ENCODE assay signal across 13 cellular contexts in the genomic region with DNA sequence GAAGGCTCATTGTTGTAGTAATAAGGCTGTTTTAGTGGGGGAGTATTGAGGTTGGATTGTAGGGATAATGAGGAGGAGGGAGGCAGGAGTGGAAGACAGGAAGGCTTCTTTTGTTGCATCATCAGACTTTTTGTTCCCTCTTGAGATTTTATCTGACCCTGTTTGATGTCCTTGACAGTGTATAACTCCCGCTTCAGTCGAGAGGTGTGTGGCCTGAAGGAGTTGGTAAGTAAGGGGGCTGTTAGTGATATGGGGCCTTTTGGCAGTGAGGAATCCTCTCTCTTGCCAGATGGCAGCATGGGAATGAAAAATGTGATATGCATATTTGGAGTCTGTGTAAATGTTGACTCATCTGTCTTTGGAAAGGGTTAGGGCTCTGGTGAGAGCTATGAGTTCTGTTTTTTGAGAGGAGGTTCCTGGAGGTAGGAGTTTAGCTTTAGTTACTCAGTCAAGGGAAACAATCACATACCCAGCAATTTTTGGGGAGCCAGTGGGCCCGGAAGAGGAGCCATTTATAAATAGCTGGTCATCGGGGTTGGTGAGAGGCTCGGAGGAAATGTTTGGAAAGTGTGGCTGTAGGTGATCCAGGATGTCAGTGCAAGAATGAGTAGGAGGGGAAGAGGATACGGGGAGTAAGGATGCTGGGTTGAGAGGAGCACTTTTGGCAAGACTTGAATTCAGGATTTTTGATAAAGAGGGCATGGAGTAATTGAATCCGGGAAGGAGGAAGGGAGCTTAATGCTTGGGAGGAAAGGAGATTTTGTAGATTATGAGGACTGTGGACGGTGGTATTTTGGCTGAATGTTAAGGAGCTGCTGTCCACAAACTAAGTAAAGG.
A peak's percentile ranks its signal among the peaks of the same experiment; 100 is the strongest.
DNase-seq lines count a peak whose midpoint lies in the region; ATAC-seq, FAIRE-seq and TF ChIP-seq lines count a peak whose summit lies in the region.
"Had no signal": no experiment of that assay in that cellular context is flagged by ENCODE, and none has a peak within 500 bp of the region (broad histone marks: within the 10 kb centered on the region; RNA-seq: fewer than 3 reads in every experiment).

No MANE protein-coding gene starts in this region.

- peak; percentile 85 for FAIRE-seq in K562 (lab: Jason Lieb, UNC)

- intact Hi-C loops in K562 (cut with micrococcal nuclease), result no loop called here

- DNase-seq in Ammon's horn (ENCODE audit: low spot score), result peak; percentile 43
- peak; percentile 43 for DNase-seq in HS-5 (ENCODE audit: low read depth)
- peak; percentile 27 to 78 (median 50) for DNase-seq in K562 (ENCODE audit: extremely low read depth in 1 of 4, low spot score in 3 of 4)
- peak; percentile 69 for DNase-seq in islet precursor cell
- no peak for DNase-seq in HT-29 (ENCODE audit: low spot score)
- DNase-seq in mesenteric fat pad (ENCODE audit: low spot score), result no peak
- DNase-seq: activated CD4-positive, alpha-beta T cell treated with anti-CD3 and anti-CD28 coated beads for 4 hours; central memory CD4-positive, alpha-beta T cell; NCI-H748 treated with DMSO at 0.1 percent for 48 hours; stimulated activated CD4-positive, alpha-beta T cell treated with anti-CD3 and anti-CD28 coated beads, Interleukin-12 subunit alpha, Interleukin-12 subunit beta, amount 100 ng/mL, for 4 hours had no signal

- CTCF ChIA-PET in K562 (lab: Yijun Ruan, JAX; ENCODE audit: low intra/inter-chr PET ratio), result no interaction called here

- H3K4me1 ChIP-seq in K562 (replicated peaks in 1 of 2; ENCODE audit: control insufficient read depth in 2 of 2, insufficient read depth in 2 of 2, low read length in 2 of 2), result peaks cover 27 to 66% of the 10 kb centered on the region in 2 experiments

- 12% methylated on average over 8 of the region's 8 CpGs for WGBS in K562 (ENCODE audit: insufficient coverage, low coverage, missing lambda C conversion rate)

- H3K27ac ChIP-seq in K562 (ENCODE audit: extremely low read depth, low read depth, low read length), result peak overlapping the region; percentile 58
- H3K27ac ChIP-seq: C4-2B had no signal

- peak overlapping the region; percentile 87 for H3K4me2 ChIP-seq in K562 (ENCODE audit: insufficient read depth, low read length)

- H3K9ac ChIP-seq in K562 (ENCODE audit: insufficient read depth in 1 of 2, low read depth in 2 of 2, low read length in 2 of 2), result peak overlapping the region in 1 of 2 experiments; percentile 55; a peak in 3 of 4 replicates

- no peaks in the 10 kb centered on the region for H3K9me3 ChIP-seq in K562 (replicated peaks; ENCODE audit: control insufficient read depth, insufficient read depth, low read depth, low read length)

- H4K20me1 ChIP-seq in K562 (replicated peaks; ENCODE audit: control insufficient read depth, insufficient read depth, low read length), result no peaks in the 10 kb centered on the region

- ATAC-seq in K562, result peak; percentile 40
- ATAC-seq in GM21381 (IDR thresholded peaks at IDR 0.05; ENCODE audit: unreplicated experiment), result no peak
- no peak for ATAC-seq in HG03342 (IDR thresholded peaks at IDR 0.05; ENCODE audit: unreplicated experiment)

- TF ChIP-seq POLR2A in K562 (conservative IDR thresholded peaks at IDR 0.05), result no peak

- POLR2A ChIA-PET in K562 (lab: Yijun Ruan, JAX), result interaction anchor here (0.6 to 1.1 kb wide), 7 partner anchors 12 to 179 kb away, joined by 3 read pairs; no protein-coding TSS in a partner anchor

- H3K27me3 ChIP-seq in K562 (ENCODE audit: control insufficient read depth in 2 of 2, insufficient read depth in 2 of 2, low read length in 2 of 2), result no peaks in the 10 kb centered on the region

- TSS peak; percentile 70 for BruUV-seq in K562 (replicated peaks; lab: Mats Ljungman, UMichigan)

- TF ChIP-seq CTCF in K562 (IDR thresholded peaks at IDR 0.05 in 2 of 3, conservative IDR thresholded peaks at IDR 0.05 in 1 of 3; ENCODE audit: insufficient read depth in 2 of 3, low read depth in 1 of 3, low read length in 3 of 3), result no peak

- peak overlapping the region; percentile 69 for H2AFZ ChIP-seq in K562 (ENCODE audit: low read depth, low read length)

- TF ChIP-seq EP300 in K562 (IDR thresholded peaks at IDR 0.05; ENCODE audit: low read length), result peak; percentile 61

- H3K4me3 ChIP-seq in K562, result no peak overlapping the region

- TF ChIP-seq RAD21 in K562 (CRISPR knock-in tag; conservative IDR thresholded peaks at IDR 0.05 in 1 of 2, IDR thresholded peaks at IDR 0.05 in 1 of 2), result peak; percentile 14 to 31; a peak in 2 of 4 replicates

- H3K9me1 ChIP-seq in K562 (ENCODE audit: control insufficient read depth, insufficient read depth, low read length), result no peaks in the 10 kb centered on the region

- in situ Hi-C loops in K562 (cut with MboI), result no loop called here

- H3K36me3 ChIP-seq in K562 (ENCODE audit: control insufficient read depth, insufficient read depth, low read length), result no peaks in the 10 kb centered on the region

- H3K79me2 ChIP-seq in K562 (ENCODE audit: control insufficient read depth, insufficient read depth, low read length), result 0 out of 3 replicates have a peak, but pooled peaks cover 4% of the 10 kb centered on the region

TF ChIP-seq in K562, 482 proteins besides CTCF, POLR2A, EP300 and RAD21 (continues in another document):
- no peak for TF ChIP-seq SMAD2 (IDR thresholded peaks at IDR 0.05; ENCODE audit: low read depth, low read length)
- no peak for TF ChIP-seq PURB (CRISPR knock-in tag; IDR thresholded peaks at IDR 0.05; ENCODE audit: low read depth)
- TF ChIP-seq ZNF780A (CRISPR knock-in tag; IDR thresholded peaks at IDR 0.05), result no peak
- no peak for TF ChIP-seq CBX2 (IDR thresholded peaks at IDR 0.05; ENCODE audit: insufficient read depth, low read length, poor library complexity, severe bottlenecking)
- TF ChIP-seq ZNF124 (CRISPR knock-in tag; IDR thresholded peaks at IDR 0.05), result no peak
- TF ChIP-seq, protein P1, sequence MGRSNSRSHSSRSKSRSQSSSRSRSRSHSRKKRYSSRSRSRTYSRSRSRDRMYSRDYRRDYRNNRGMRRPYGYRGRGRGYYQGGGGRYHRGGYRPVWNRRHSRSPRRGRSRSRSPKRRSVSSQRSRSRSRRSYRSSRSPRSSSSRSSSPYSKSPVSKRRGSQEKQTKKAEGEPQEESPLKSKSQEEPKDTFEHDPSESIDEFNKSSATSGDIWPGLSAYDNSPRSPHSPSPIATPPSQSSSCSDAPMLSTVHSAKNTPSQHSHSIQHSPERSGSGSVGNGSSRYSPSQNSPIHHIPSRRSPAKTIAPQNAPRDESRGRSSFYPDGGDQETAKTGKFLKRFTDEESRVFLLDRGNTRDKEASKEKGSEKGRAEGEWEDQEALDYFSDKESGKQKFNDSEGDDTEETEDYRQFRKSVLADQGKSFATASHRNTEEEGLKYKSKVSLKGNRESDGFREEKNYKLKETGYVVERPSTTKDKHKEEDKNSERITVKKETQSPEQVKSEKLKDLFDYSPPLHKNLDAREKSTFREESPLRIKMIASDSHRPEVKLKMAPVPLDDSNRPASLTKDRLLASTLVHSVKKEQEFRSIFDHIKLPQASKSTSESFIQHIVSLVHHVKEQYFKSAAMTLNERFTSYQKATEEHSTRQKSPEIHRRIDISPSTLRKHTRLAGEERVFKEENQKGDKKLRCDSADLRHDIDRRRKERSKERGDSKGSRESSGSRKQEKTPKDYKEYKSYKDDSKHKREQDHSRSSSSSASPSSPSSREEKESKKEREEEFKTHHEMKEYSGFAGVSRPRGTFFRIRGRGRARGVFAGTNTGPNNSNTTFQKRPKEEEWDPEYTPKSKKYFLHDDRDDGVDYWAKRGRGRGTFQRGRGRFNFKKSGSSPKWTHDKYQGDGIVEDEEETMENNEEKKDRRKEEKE (IDR thresholded peaks at IDR 0.05; ENCODE audit: borderline replicate concordance in 1 of 2, control insufficient read depth in 1 of 2, low read depth in 2 of 2, low read length in 1 of 2), result no peak
- TF ChIP-seq RBFOX2 (IDR thresholded peaks at IDR 0.05; ENCODE audit: low read depth, low read length), result no peak
- TF ChIP-seq, protein P2, sequence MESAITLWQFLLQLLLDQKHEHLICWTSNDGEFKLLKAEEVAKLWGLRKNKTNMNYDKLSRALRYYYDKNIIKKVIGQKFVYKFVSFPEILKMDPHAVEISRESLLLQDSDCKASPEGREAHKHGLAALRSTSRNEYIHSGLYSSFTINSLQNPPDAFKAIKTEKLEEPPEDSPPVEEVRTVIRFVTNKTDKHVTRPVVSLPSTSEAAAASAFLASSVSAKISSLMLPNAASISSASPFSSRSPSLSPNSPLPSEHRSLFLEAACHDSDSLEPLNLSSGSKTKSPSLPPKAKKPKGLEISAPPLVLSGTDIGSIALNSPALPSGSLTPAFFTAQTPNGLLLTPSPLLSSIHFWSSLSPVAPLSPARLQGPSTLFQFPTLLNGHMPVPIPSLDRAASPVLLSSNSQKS (CRISPR knock-in tag; IDR thresholded peaks at IDR 0.05), result no peak
- TF ChIP-seq ZNF217 (CRISPR knock-in tag; IDR thresholded peaks at IDR 0.05), result no peak
- TF ChIP-seq MXI1 (IDR thresholded peaks at IDR 0.05; ENCODE audit: low read depth, low read length), result no peak
- no peak for TF ChIP-seq ZFP1 (CRISPR knock-in tag; IDR thresholded peaks at IDR 0.05)
- TF ChIP-seq DPF2 (IDR thresholded peaks at IDR 0.05), result peak; percentile 82
- TF ChIP-seq, protein P3, sequence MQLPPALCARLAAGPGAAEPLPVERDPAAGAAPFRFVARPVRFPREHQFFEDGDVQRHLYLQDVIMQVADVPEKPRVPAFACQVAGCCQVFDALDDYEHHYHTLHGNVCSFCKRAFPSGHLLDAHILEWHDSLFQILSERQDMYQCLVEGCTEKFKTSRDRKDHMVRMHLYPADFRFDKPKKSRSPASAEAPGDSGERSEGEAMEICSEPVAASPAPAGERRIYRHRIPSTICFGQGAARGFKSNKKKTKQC (CRISPR knock-in tag; IDR thresholded peaks at IDR 0.05), result no peak
- TF ChIP-seq YBX1 (IDR thresholded peaks at IDR 0.05), result no peak
- TF ChIP-seq WHSC1 (IDR thresholded peaks at IDR 0.05; ENCODE audit: low read length), result no peak
- TF ChIP-seq TEAD4 (IDR thresholded peaks at IDR 0.05; ENCODE audit: low read length), result peak; percentile 75
- TF ChIP-seq TEAD4 (CRISPR knock-in tag; IDR thresholded peaks at IDR 0.05; ENCODE audit: borderline replicate concordance), result no peak
- no peak for TF ChIP-seq DIDO1 (tag; IDR thresholded peaks at IDR 0.05; ENCODE audit: low read depth)
- no peak for TF ChIP-seq LCOR (CRISPR knock-in tag; IDR thresholded peaks at IDR 0.05)
- TF ChIP-seq RBM14 (IDR thresholded peaks at IDR 0.05; ENCODE audit: borderline replicate concordance, insufficient read depth, low read depth, low read length), result no peak
- TF ChIP-seq TOE1 (IDR thresholded peaks at IDR 0.05; ENCODE audit: borderline replicate concordance), result no peak
- no peak for TF ChIP-seq TOE1 (CRISPR knock-in tag; IDR thresholded peaks at IDR 0.05; ENCODE audit: borderline replicate concordance, low read depth)
- TF ChIP-seq FUS (optimal IDR thresholded peaks at IDR 0.05; ENCODE audit: low read depth, low read length), result no peak
- peak; percentile 79 for TF ChIP-seq CBFA2T3 (IDR thresholded peaks at IDR 0.05)
- no peak for TF ChIP-seq POLR2AphosphoS2 (IDR thresholded peaks at IDR 0.05; ENCODE audit: low read length)
- peak; percentile 41; the same call in 1 of the 2 replicates for TF ChIP-seq TCF3 (CRISPR knock-in tag; IDR thresholded peaks at IDR 0.05)

Comparison
In these comparisons a context has a peak if more than half of its experiments do, and no peak if none do; other contexts are left out.
1. DNase-seq: peak in Ammon's horn (single experiment), HS-5 (single experiment), K562 (4 of 4) and islet precursor cell (single experiment); none in HT-29 (single experiment) and mesenteric fat pad (single experiment).